In the genomic region with DNA sequence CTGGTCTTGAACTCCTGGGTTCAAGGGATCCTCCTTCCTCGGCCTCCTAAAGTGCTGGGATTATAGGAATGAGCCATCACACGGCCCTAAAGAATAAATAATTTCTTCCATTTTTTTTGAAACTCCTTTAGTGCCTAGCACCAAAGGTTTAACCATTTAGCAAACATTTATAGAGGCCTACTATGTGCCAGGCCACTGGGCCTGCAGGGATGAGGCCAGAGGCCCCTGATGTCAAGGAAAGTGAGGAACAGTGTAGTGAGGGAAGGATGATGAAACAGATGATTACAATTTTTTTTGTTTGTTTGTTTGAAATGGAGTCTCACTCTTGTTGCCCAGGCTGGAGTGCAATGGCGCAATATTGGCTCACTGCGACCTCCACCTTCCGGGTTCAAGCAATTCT, we compare ENCODE assay signal across 2 cellular contexts.
TF ChIP-seq lines count a peak whose summit lies in the region.

No MANE protein-coding gene starts in this region.

TF ChIP-seq in HepG2, 621 proteins besides CTCF, POLR2A, EP300 and RAD21 (continues in another document):
- TF ChIP-seq SAP130 (CRISPR knock-in tag; IDR thresholded peaks at IDR 0.05; ENCODE audit: low read depth) (no peak), ZNF382 (CRISPR knock-in tag; IDR thresholded peaks at IDR 0.05; ENCODE audit: borderline replicate concordance) (no peak), NFIB (CRISPR knock-in tag; IDR thresholded peaks at IDR 0.05; ENCODE audit: borderline replicate concordance) (no peak), AHR (CRISPR knock-in tag; IDR thresholded peaks at IDR 0.05) (no peak), FLYWCH1 (CRISPR knock-in tag; IDR thresholded peaks at IDR 0.05) (no peak), ATF1 (CRISPR knock-in tag; IDR thresholded peaks at IDR 0.05) (no peak), ZNF225 (CRISPR knock-in tag; IDR thresholded peaks at IDR 0.05) (no peak), HIVEP1 (CRISPR knock-in tag; IDR thresholded peaks at IDR 0.05) (no peak), ZNF124 (CRISPR knock-in tag; IDR thresholded peaks at IDR 0.05) (no peak), CHCHD3 (CRISPR knock-in tag; IDR thresholded peaks at IDR 0.05) (no peak), ZNF253 (CRISPR knock-in tag; IDR thresholded peaks at IDR 0.05; ENCODE audit: borderline replicate concordance) (0 out of 2 replicates have a peak, but pooled peaks have one; percentile 30), KMT2A (CRISPR knock-in tag; IDR thresholded peaks at IDR 0.05) (no peak), MTA3 (CRISPR knock-in tag; IDR thresholded peaks at IDR 0.05) (no peak), ZKSCAN1 (IDR thresholded peaks at IDR 0.05; ENCODE audit: low read length) (peak; percentile 58), KDM6A (CRISPR knock-in tag; IDR thresholded peaks at IDR 0.05; ENCODE audit: low read depth) (no peak), ADNP (CRISPR knock-in tag; IDR thresholded peaks at IDR 0.05) (no peak), RFXANK (CRISPR knock-in tag; IDR thresholded peaks at IDR 0.05) (no peak)
- TF ChIP-seq, protein P1, sequence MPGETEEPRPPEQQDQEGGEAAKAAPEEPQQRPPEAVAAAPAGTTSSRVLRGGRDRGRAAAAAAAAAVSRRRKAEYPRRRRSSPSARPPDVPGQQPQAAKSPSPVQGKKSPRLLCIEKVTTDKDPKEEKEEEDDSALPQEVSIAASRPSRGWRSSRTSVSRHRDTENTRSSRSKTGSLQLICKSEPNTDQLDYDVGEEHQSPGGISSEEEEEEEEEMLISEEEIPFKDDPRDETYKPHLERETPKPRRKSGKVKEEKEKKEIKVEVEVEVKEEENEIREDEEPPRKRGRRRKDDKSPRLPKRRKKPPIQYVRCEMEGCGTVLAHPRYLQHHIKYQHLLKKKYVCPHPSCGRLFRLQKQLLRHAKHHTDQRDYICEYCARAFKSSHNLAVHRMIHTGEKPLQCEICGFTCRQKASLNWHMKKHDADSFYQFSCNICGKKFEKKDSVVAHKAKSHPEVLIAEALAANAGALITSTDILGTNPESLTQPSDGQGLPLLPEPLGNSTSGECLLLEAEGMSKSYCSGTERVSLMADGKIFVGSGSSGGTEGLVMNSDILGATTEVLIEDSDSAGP (CRISPR knock-in tag; IDR thresholded peaks at IDR 0.05; ENCODE audit: borderline replicate concordance) = no peak
- TF ChIP-seq, protein P2, sequence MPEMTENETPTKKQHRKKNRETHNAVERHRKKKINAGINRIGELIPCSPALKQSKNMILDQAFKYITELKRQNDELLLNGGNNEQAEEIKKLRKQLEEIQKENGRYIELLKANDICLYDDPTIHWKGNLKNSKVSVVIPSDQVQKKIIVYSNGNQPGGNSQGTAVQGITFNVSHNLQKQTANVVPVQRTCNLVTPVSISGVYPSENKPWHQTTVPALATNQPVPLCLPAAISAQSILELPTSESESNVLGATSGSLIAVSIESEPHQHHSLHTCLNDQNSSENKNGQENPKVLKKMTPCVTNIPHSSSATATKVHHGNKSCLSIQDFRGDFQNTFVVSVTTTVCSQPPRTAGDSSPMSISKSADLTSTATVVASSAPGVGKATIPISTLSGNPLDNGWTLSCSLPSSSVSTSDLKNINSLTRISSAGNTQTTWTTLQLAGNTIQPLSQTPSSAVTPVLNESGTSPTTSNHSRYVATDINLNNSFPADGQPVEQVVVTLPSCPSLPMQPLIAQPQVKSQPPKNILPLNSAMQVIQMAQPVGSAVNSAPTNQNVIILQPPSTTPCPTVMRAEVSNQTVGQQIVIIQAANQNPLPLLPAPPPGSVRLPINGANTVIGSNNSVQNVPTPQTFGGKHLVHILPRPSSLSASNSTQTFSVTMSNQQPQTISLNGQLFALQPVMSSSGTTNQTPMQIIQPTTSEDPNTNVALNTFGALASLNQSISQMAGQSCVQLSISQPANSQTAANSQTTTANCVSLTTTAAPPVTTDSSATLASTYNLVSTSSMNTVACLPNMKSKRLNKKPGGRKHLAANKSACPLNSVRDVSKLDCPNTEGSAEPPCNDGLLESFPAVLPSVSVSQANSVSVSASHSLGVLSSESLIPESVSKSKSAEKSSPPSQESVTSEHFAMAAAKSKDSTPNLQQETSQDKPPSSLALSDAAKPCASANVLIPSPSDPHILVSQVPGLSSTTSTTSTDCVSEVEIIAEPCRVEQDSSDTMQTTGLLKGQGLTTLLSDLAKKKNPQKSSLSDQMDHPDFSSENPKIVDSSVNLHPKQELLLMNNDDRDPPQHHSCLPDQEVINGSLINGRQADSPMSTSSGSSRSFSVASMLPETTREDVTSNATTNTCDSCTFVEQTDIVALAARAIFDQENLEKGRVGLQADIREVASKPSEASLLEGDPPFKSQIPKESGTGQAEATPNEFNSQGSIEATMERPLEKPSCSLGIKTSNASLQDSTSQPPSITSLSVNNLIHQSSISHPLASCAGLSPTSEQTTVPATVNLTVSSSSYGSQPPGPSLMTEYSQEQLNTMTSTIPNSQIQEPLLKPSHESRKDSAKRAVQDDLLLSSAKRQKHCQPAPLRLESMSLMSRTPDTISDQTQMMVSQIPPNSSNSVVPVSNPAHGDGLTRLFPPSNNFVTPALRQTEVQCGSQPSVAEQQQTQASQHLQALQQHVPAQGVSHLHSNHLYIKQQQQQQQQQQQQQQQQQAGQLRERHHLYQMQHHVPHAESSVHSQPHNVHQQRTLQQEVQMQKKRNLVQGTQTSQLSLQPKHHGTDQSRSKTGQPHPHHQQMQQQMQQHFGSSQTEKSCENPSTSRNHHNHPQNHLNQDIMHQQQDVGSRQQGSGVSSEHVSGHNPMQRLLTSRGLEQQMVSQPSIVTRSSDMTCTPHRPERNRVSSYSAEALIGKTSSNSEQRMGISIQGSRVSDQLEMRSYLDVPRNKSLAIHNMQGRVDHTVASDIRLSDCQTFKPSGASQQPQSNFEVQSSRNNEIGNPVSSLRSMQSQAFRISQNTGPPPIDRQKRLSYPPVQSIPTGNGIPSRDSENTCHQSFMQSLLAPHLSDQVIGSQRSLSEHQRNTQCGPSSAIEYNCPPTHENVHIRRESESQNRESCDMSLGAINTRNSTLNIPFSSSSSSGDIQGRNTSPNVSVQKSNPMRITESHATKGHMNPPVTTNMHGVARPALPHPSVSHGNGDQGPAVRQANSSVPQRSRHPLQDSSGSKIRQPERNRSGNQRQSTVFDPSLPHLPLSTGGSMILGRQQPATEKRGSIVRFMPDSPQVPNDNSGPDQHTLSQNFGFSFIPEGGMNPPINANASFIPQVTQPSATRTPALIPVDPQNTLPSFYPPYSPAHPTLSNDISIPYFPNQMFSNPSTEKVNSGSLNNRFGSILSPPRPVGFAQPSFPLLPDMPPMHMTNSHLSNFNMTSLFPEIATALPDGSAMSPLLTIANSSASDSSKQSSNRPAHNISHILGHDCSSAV (CRISPR knock-in tag; IDR thresholded peaks at IDR 0.05; ENCODE audit: borderline replicate concordance) = no peak
- TF ChIP-seq, protein P3, sequence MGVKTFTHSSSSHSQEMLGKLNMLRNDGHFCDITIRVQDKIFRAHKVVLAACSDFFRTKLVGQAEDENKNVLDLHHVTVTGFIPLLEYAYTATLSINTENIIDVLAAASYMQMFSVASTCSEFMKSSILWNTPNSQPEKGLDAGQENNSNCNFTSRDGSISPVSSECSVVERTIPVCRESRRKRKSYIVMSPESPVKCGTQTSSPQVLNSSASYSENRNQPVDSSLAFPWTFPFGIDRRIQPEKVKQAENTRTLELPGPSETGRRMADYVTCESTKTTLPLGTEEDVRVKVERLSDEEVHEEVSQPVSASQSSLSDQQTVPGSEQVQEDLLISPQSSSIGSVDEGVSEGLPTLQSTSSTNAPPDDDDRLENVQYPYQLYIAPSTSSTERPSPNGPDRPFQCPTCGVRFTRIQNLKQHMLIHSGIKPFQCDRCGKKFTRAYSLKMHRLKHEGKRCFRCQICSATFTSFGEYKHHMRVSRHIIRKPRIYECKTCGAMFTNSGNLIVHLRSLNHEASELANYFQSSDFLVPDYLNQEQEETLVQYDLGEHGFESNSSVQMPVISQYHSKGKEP (CRISPR knock-in tag; IDR thresholded peaks at IDR 0.05) = no peak

TF ChIP-seq in K562, 482 proteins besides CTCF, POLR2A, EP300 and RAD21:
- peak; percentile 75 for TF ChIP-seq ZKSCAN1 (IDR thresholded peaks at IDR 0.05; ENCODE audit: low read depth, low read length)
- TF ChIP-seq XRCC3 (IDR thresholded peaks at IDR 0.05) = no peak
